ENCODE assay signal across 1 cellular context in genomic region chr16:67185003-67185865, GRCh38.
TF ChIP-seq lines count a peak whose summit lies in the region.

No MANE protein-coding gene starts in this region.

TF ChIP-seq in K562, 482 proteins besides CTCF, POLR2A, EP300 and RAD21 (continued from another document):
- no peak for TF ChIP-seq CBFA2T2 (conservative IDR thresholded peaks at IDR 0.05)
- TF ChIP-seq, protein P1, sequence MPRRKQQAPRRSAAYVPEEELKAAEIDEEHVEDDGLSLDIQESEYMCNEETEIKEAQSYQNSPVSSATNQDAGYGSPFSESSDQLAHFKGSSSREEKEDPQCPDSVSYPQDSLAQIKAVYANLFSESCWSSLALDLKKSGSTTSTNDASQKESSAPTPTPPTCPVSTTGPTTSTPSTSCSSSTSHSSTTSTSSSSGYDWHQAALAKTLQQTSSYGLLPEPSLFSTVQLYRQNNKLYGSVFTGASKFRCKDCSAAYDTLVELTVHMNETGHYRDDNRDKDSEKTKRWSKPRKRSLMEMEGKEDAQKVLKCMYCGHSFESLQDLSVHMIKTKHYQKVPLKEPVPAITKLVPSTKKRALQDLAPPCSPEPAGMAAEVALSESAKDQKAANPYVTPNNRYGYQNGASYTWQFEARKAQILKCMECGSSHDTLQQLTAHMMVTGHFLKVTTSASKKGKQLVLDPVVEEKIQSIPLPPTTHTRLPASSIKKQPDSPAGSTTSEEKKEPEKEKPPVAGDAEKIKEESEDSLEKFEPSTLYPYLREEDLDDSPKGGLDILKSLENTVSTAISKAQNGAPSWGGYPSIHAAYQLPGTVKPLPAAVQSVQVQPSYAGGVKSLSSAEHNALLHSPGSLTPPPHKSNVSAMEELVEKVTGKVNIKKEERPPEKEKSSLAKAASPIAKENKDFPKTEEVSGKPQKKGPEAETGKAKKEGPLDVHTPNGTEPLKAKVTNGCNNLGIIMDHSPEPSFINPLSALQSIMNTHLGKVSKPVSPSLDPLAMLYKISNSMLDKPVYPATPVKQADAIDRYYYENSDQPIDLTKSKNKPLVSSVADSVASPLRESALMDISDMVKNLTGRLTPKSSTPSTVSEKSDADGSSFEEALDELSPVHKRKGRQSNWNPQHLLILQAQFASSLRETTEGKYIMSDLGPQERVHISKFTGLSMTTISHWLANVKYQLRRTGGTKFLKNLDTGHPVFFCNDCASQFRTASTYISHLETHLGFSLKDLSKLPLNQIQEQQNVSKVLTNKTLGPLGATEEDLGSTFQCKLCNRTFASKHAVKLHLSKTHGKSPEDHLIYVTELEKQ (CRISPR knock-in tag; IDR thresholded peaks at IDR 0.05): no peak
